In the genomic region with DNA sequence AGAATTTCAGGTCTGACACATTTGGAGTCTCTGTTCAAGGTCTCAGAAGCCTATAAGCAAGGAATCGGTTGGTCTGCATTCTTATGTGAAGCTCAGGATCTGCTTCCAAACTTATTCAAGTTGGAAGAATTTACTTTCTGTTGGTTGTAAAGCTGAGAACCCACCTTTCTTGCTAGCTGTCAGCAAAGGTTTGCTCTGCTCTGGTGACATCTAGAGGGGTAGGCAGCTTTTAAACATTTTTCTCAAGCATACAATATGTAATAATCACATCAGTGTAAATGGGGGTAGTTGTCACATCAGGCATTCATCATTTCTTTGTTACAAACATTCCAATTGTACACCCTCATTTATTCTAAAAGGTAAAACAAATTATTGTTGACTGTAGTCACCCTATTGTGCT, we compare ENCODE assay signal across 15 cellular contexts.
"Had no signal": no experiment of that assay in that cellular context is flagged by ENCODE, and none has a peak within 500 bp of the region (broad histone marks: within the 10 kb centered on the region; RNA-seq: fewer than 3 reads in every experiment).

No MANE protein-coding gene starts in this region.

- H3K27me3 ChIP-seq: heart right ventricle, suprapubic skin had no signal

- H3K27ac ChIP-seq: heart right ventricle, prostate gland, suprapubic skin, VCaP had no signal

- H3K9me3 ChIP-seq: heart right ventricle, suprapubic skin had no signal

- H3K4me3 ChIP-seq: heart right ventricle, prostate gland, suprapubic skin had no signal

- H3K4me1 ChIP-seq: heart right ventricle, prostate gland, suprapubic skin had no signal

- DNase-seq: activated CD4-positive, alpha-beta T cell treated with anti-CD3 and anti-CD28 coated beads for 4 hours; activated CD8-positive, alpha-beta memory T cell treated with anti-CD3 and anti-CD28 coated beads, Interleukin-2, amount 50 U/mL, for 48 hours; activated CD8-positive, alpha-beta T cell treated with anti-CD3 and anti-CD28 coated beads for 36 hours; activated naive CD4-positive, alpha-beta T cell; aorta; heart right ventricle; natural killer cell; occipital lobe; stimulated activated naive CD4-positive, alpha-beta T cell treated with Interleukin-2 at 50 U/mL for 16 hours had no signal

- H3K4me3 Mint-ChIP-seq: activated CD8-positive, alpha-beta T cell treated with anti-CD3 and anti-CD28 coated beads for 36 hours; activated T-helper 1 cell treated with anti-CD3 and anti-CD28 coated beads, Interleukin-12 subunit alpha, Interleukin-12 subunit beta, Interleukin-2, Interleukin-4 antibody, amounts not matched to agents 30 ng/mL and 10 ng/mL and 1 ng/mL, durations not matched to agents 14 hours and 24 hours and 36 hours; natural killer cell; type B pancreatic cell had no signal

- H3K27ac Mint-ChIP-seq: activated CD8-positive, alpha-beta T cell treated with anti-CD3 and anti-CD28 coated beads for 36 hours; activated T-helper 1 cell treated with anti-CD3 and anti-CD28 coated beads, Interleukin-12 subunit alpha, Interleukin-12 subunit beta, Interleukin-2, Interleukin-4 antibody, amounts not matched to agents 30 ng/mL and 10 ng/mL and 1 ng/mL, durations not matched to agents 14 hours and 24 hours and 36 hours; natural killer cell; type B pancreatic cell had no signal

- H3K4me1 Mint-ChIP-seq: natural killer cell had no signal

- ATAC-seq: activated CD8-positive, alpha-beta T cell treated with anti-CD3 and anti-CD28 coated beads for 36 hours; heart right ventricle; natural killer cell; sciatic nerve had no signal

- H3K36me3 Mint-ChIP-seq: type B pancreatic cell had no signal

- H3K36me3 ChIP-seq: heart right ventricle, prostate gland, suprapubic skin had no signal

- H3K27me3 Mint-ChIP-seq: activated CD8-positive, alpha-beta T cell treated with anti-CD3 and anti-CD28 coated beads for 36 hours; type B pancreatic cell had no signal

- H3K9me3 Mint-ChIP-seq: activated T-helper 1 cell treated with anti-CD3 and anti-CD28 coated beads, Interleukin-12 subunit alpha, Interleukin-12 subunit beta, Interleukin-2, Interleukin-4 antibody, amounts not matched to agents 30 ng/mL and 10 ng/mL and 1 ng/mL, durations not matched to agents 14 hours and 24 hours and 36 hours; type B pancreatic cell had no signal
